Comparison of ENCODE assay signal across 12 cellular contexts in genomic region chr2:101900375-101900774, GRCh38.
DNase-seq lines count a peak whose midpoint lies in the region; ATAC-seq and TF ChIP-seq lines count a peak whose summit lies in the region.
"Had no signal": no experiment of that assay in that cellular context is flagged by ENCODE, and none has a peak within 500 bp of the region (broad histone marks: within the 10 kb centered on the region; RNA-seq: fewer than 3 reads in every experiment).

No MANE protein-coding gene starts in this region.

- peaks cover 0 to 17% (median 7%) of the 10 kb centered on the region in 11 donors for H3K9me3 Mint-ChIP-seq in naive thymus-derived CD4-positive, alpha-beta T cell

- intact Hi-C loops in PC-3 (cut with micrococcal nuclease), result loop anchor here (5.0 kb wide), 1 partner anchor 82 kb away; no protein-coding TSS in a partner anchor
- intact Hi-C loops in naive thymus-derived CD4-positive, alpha-beta T cell (cut with micrococcal nuclease), result no loop called here

- H3K4me2 ChIP-seq in PC-3 (ENCODE audit: low read length), result peak overlapping the region; percentile 44

- H3K27me3 Mint-ChIP-seq in naive thymus-derived CD4-positive, alpha-beta T cell, result peaks cover 0 to 12% (median 7%) of the 10 kb centered on the region in 5 donors

- peaks cover 8% of the 10 kb centered on the region for H3F3A ChIP-seq in PC-3 (ENCODE audit: low read length, unreplicated experiment)

- POLR2A ChIA-PET in PC-3 (lab: Charles Lee; ENCODE audit: unreplicated experiment), result no interaction called here
- POLR2A ChIA-PET in naive thymus-derived CD4-positive, alpha-beta T cell (lab: Charles Lee), result no interaction called here

- no peaks in the 10 kb centered on the region for H3K79me2 ChIP-seq in PC-3 (ENCODE audit: low read length)

- peak overlapping the region in 1 of 10 donors; percentile 27 for H3K4me3 Mint-ChIP-seq in naive thymus-derived CD4-positive, alpha-beta T cell

- in situ Hi-C loops in brain microvascular endothelial cell (cut with HindIII; ENCODE audit: low pct_ligation_motif_present, low sequenced_read_pairs), result no loop called here

- no peak overlapping the region; the same call in 1 of the 2 replicates for H3K9ac ChIP-seq in PC-3 (ENCODE audit: low read length)

- H3K4me1 ChIP-seq in PC-3 (ENCODE audit: insufficient read depth, low read length), result peaks cover 18% of the 10 kb centered on the region
- H3K4me1 ChIP-seq in naive thymus-derived CD4-positive, alpha-beta T cell (ENCODE audit: control insufficient read depth in 2 of 2, insufficient read depth in 2 of 2, low read length in 2 of 2), result no peaks in the 10 kb centered on the region
- H3K4me1 ChIP-seq: Caco-2 had no signal

- H3K36me3 ChIP-seq in PC-3 (ENCODE audit: low read depth, low read length) (peaks cover 23% of the 10 kb centered on the region), brain microvascular endothelial cell (replicated peaks) (peaks cover 10% of the 10 kb centered on the region)
- H3K36me3 ChIP-seq in naive thymus-derived CD4-positive, alpha-beta T cell (ENCODE audit: control insufficient read depth in 2 of 3, insufficient read depth in 3 of 3, low read length in 3 of 3), result no peaks in the 10 kb centered on the region

- no peaks in the 10 kb centered on the region for H3K27me3 ChIP-seq in PC-3 (ENCODE audit: low read length)
- H3K27me3 ChIP-seq in naive thymus-derived CD4-positive, alpha-beta T cell (ENCODE audit: control insufficient read depth in 2 of 2, insufficient read depth in 2 of 2, low read length in 2 of 2), result no peaks in the 10 kb centered on the region
- H3K27me3 ChIP-seq in brain microvascular endothelial cell (replicated peaks), result no peaks in the 10 kb centered on the region

- no peak overlapping the region for H3K4me3 ChIP-seq in PC-3 (ENCODE audit: low read length)
- H3K4me3 ChIP-seq in naive thymus-derived CD4-positive, alpha-beta T cell (ENCODE audit: low read length), result no peak overlapping the region
- H3K4me3 ChIP-seq in brain microvascular endothelial cell (ENCODE audit: low read depth, low read length), result no peak overlapping the region

- H3K9me2 ChIP-seq in PC-3 (replicated peaks; ENCODE audit: low read length), result no peaks in the 10 kb centered on the region

- H3K27ac ChIP-seq in PC-3 (ENCODE audit: low read length) (peak overlapping the region; percentile 59), brain microvascular endothelial cell (no peak overlapping the region)
- no peak overlapping the region for H3K27ac ChIP-seq in naive thymus-derived CD4-positive, alpha-beta T cell (ENCODE audit: low read depth, low read length)

- no peaks in the 10 kb centered on the region for H4K20me1 ChIP-seq in PC-3 (ENCODE audit: low read length)

- H3K9me3 ChIP-seq in PC-3 (ENCODE audit: low read length), result no peaks in the 10 kb centered on the region
- H3K9me3 ChIP-seq in naive thymus-derived CD4-positive, alpha-beta T cell (ENCODE audit: control insufficient read depth in 2 of 3, low read length in 3 of 3), result no peaks in the 10 kb centered on the region
- H3K9me3 ChIP-seq: Caco-2 had no signal

- TF ChIP-seq CTCF in GM10266 (IDR thresholded peaks at IDR 0.05; ENCODE audit: control insufficient read depth, insufficient read depth, low read depth, missing control alignments) (no peak), PC-3 (conservative IDR thresholded peaks at IDR 0.05; ENCODE audit: low read depth, low read length) (no peak), brain microvascular endothelial cell (IDR thresholded peaks at IDR 0.05; ENCODE audit: low read depth, low read length, missing control alignments) (no peak)

- no TSS peak for BruUV-seq in PC-3 (replicated peaks; lab: Mats Ljungman, UMichigan)

- peak overlapping the region in 3 of 9 donors; percentile 41 to 76 (median 56) for H3K27ac Mint-ChIP-seq in naive thymus-derived CD4-positive, alpha-beta T cell

- H3K36me3 Mint-ChIP-seq in naive thymus-derived CD4-positive, alpha-beta T cell, result peaks cover 0 to 30% (median 0%) of the 10 kb centered on the region in 5 donors

- no peak overlapping the region for H2AFZ ChIP-seq in PC-3 (ENCODE audit: low read length)

- DNase-seq in GM10266 (ENCODE audit: extremely low spot score), result peak; percentile 22
- peak; percentile 58 for DNase-seq in PC-3
- DNase-seq in naive thymus-derived CD4-positive, alpha-beta T cell, result peak in 1 of 9 donors; percentile 39
- DNase-seq in NCI-H1092 (lab: John Stamatoyannopoulos, UW), result no peak
- no peak for DNase-seq in NCI-H82 treated with DMSO at 0.1 percent for 48 hours (lab: John Stamatoyannopoulos, UW; ENCODE audit: unreplicated experiment)
- no peak for DNase-seq in mesenteric fat pad (ENCODE audit: low spot score)
- no peak for DNase-seq in brain microvascular endothelial cell
- DNase-seq: anterior cingulate cortex, Caco-2, HCEC 1CT had no signal

- CTCF ChIA-PET in PC-3 (lab: Charles Lee), result no interaction called here
- CTCF ChIA-PET in naive thymus-derived CD4-positive, alpha-beta T cell (lab: Charles Lee), result no interaction called here

- ATAC-seq in GM19468 (IDR thresholded peaks at IDR 0.05; ENCODE audit: extremely low read depth, unreplicated experiment) (peak; percentile 54), PC-3 (peak; percentile 45)
- peak; percentile 16 for ATAC-seq in naive thymus-derived CD4-positive, alpha-beta T cell
- ATAC-seq: Right ventricle myocardium inferior had no signal

- peaks cover 0 to 17% (median 7%) of the 10 kb centered on the region in 7 donors for H3K4me1 Mint-ChIP-seq in naive thymus-derived CD4-positive, alpha-beta T cell

Comparison
In these comparisons a context has a peak if more than half of its experiments do, and no peak if none do; other contexts are left out.
1. DNase-seq: peak in GM10266 (single experiment) and PC-3 (single experiment); none in NCI-H1092 (single experiment), NCI-H82 treated with DMSO at 0.1 percent for 48 hours (single experiment), mesenteric fat pad (single experiment) and brain microvascular endothelial cell (single experiment).
2. Peak in every context shown above with its lines, with median percentiles within 50 percentile points of each other: ATAC-seq.